Comparison of ENCODE assay signal across 9 cellular contexts in genomic region chr12:57838594-57839302, GRCh38. TPM values are rescaled to one million over a fixed set of nuclear protein-coding genes. Genes with fewer than 3 reads are reported as not detected.
A peak's percentile ranks its signal among the peaks of the same experiment; 100 is the strongest.
DNase-seq lines count a peak whose midpoint lies in the region; ATAC-seq, FAIRE-seq and TF ChIP-seq lines count a peak whose summit lies in the region.
"Had no signal": no experiment of that assay in that cellular context is flagged by ENCODE, and none has a peak within 500 bp of the region (broad histone marks: within the 10 kb centered on the region; RNA-seq: fewer than 3 reads in every experiment).

No MANE protein-coding gene starts in this region.

- no peak overlapping the region for H3K4me3 ChIP-seq in lower leg skin (ENCODE audit: low read depth, poor library complexity, severe bottlenecking)

- intact Hi-C loops in lower leg skin (cut with DNase I; ENCODE audit: low total_unique reads), result loop anchor here (5.0 kb wide), 1 partner anchor 59 kb away; no protein-coding TSS in a partner anchor

- ATAC-seq in GM21367 (IDR thresholded peaks at IDR 0.05; ENCODE audit: unreplicated experiment), result peak; percentile 24
- ATAC-seq in GM19463 (IDR thresholded peaks at IDR 0.05; ENCODE audit: unreplicated experiment), result no peak

- DNase-seq in RPMI8226 (peak; percentile 67), epithelial cell of prostate (ENCODE audit: low read depth, low spot score) (no peak), H54 (ENCODE audit: insufficient read length, low spot score) (no peak), lower leg skin (ENCODE audit: low spot score in 2 of 2) (no peak)
- peak; percentile 47 for DNase-seq in stimulated activated CD8-positive, alpha-beta memory T cell treated with anti-CD3 and anti-CD28 coated beads, Interleukin-4, amount 100 ng/mL, for 48 hours
- DNase-seq in effector CD4-positive, alpha-beta T cell, result no peak

- no peak for TF ChIP-seq CTCF in lower leg skin (IDR thresholded peaks at IDR 0.05)

- 37 to 41% methylated on average over 8 of the region's 8 CpGs for WGBS in lower leg skin, 2 donors

- no peak for TF ChIP-seq POLR2A in H54 (IDR thresholded peaks at IDR 0.05; ENCODE audit: low read depth, low read length)
- TF ChIP-seq POLR2A in lower leg skin (IDR thresholded peaks at IDR 0.05), result no peak

- peak overlapping the region; percentile 61 for H3K27ac ChIP-seq in epithelial cell of prostate

- no peak for FAIRE-seq in H54 (lab: Jason Lieb, UNC)
- FAIRE-seq: endometrium had no signal

RNA-seq across cellular contexts. Expression of gene CTDSP2, which starts 7.8 kb away (rescaled TPM):
- total RNA-seq in lower leg skin, result 100 to 1,000 TPM; 129 to 174 (median 169) TPM

RNA-seq across cellular contexts. Expression of gene AVIL, which starts 20.2 kb away (rescaled TPM):
- 1 to 10 TPM; 1.6 to 4.6 (median 2.8) TPM for total RNA-seq in lower leg skin

RNA-seq across cellular contexts. Expression of gene TSFM, which starts 56.2 kb away (rescaled TPM):
- 10 to 100 TPM; 29.6 to 41.6 (median 34.5) TPM for total RNA-seq in lower leg skin

Comparison
In these comparisons a context has a peak if more than half of its experiments do, and no peak if none do; other contexts are left out.
1. DNase-seq: peak in RPMI8226 (single experiment) and stimulated activated CD8-positive, alpha-beta memory T cell treated with anti-CD3 and anti-CD28 coated beads, Interleukin-4, amount 100 ng/mL, for 48 hours (single experiment); none in epithelial cell of prostate (single experiment), H54 (single experiment), lower leg skin (0 of 2) and effector CD4-positive, alpha-beta T cell (single experiment).